ENCODE assay signal across 20 cellular contexts in the genomic region with DNA sequence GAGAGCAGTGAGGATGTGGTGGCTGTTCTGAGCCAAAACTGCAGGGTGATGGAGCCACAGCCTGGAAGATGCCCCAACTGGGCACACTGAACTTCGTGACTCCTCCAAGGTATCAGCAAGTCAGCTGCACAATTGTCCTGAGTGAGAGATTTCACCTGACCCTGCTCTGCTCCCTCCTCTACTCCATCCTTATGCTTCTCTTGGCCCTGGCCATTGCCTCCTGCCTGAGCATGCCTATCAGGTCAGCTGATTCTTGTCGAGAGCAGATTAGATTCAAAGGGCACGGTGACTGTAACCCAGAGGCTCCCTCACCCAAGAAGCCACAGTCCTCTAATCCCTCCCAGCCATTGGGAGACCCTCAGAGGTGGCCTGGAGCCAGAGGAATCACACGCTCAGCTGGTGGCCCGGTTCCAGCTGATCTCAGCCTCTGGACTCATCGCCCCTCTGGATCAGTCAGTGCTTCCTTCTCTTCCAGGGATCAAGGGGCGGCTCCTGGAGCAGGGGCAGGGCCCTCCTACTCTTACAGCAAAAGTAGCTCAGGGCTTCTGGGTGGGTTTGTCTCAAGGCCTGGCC. TPM values are rescaled to one million over a fixed set of nuclear protein-coding genes. Genes with fewer than 3 reads are reported as not detected.
"Had no signal": no experiment of that assay in that cellular context is flagged by ENCODE, and none has a peak within 500 bp of the region (broad histone marks: within the 10 kb centered on the region; RNA-seq: fewer than 3 reads in every experiment).

No MANE protein-coding gene starts in this region.

- H3K27ac Mint-ChIP-seq: activated CD8-positive, alpha-beta T cell treated with anti-CD3 and anti-CD28 coated beads for 36 hours; activated naive CD4-positive, alpha-beta T cell treated with anti-CD3 and anti-CD28 coated beads, Interleukin-2, amount 50 U/mL, for 24 hours; natural killer cell treated with Interleukin-12 subunit alpha and Interleukin-12 subunit beta and Interleukin-15 and Interleukin-18, amount 100 ng/mL, for 72 hours; WTC11 had no signal

- H3K36me3 Mint-ChIP-seq: activated naive CD4-positive, alpha-beta T cell treated with anti-CD3 and anti-CD28 coated beads, Interleukin-2, amount 50 U/mL, for 24 hours; natural killer cell treated with Interleukin-12 subunit alpha and Interleukin-12 subunit beta and Interleukin-15 and Interleukin-18, amount 100 ng/mL, for 72 hours had no signal

- ATAC-seq: activated CD8-positive, alpha-beta T cell treated with anti-CD3 and anti-CD28 coated beads for 36 hours; left lung; psoas muscle; upper lobe of right lung; WTC11 had no signal

- DNase-seq: activated CD4-positive, alpha-beta T cell treated with anti-CD3 and anti-CD28 coated beads for 48 hours; activated CD8-positive, alpha-beta memory T cell treated with anti-CD3 and anti-CD28 coated beads, Interleukin-2, amount 50 U/mL, for 4 hours; activated CD8-positive, alpha-beta T cell treated with anti-CD3 and anti-CD28 coated beads for 36 hours; activated effector memory CD4-positive, alpha-beta T cell treated with anti-CD3 and anti-CD28 coated beads, Interleukin-2, amount 50 U/mL, for 16 hours; activated T-cell treated with anti-CD3 and anti-CD28 coated beads, Interleukin-2, amount 50 U/mL, for 48 hours; caudate nucleus; mesenchymal stem cell; nucleus accumbens; psoas muscle; sigmoid colon; stimulated activated CD4-positive, alpha-beta T cell treated with anti-CD3 and anti-CD28 coated beads, Interleukin-1b, Interleukin-23, amount 100 ng/mL, for 48 hours; stomach; T-helper 2 cell; testis; upper lobe of right lung had no signal

- H3K27ac ChIP-seq: left lung, psoas muscle, sigmoid colon, stomach, testis, upper lobe of right lung had no signal

- H3K9me3 ChIP-seq: adrenal gland, left lung, psoas muscle, sigmoid colon, stomach, testis, upper lobe of right lung had no signal

- H3K9me3 Mint-ChIP-seq: activated CD8-positive, alpha-beta T cell treated with anti-CD3 and anti-CD28 coated beads for 36 hours; activated naive CD4-positive, alpha-beta T cell treated with anti-CD3 and anti-CD28 coated beads, Interleukin-2, amount 50 U/mL, for 24 hours; natural killer cell treated with Interleukin-12 subunit alpha and Interleukin-12 subunit beta and Interleukin-15 and Interleukin-18, amount 100 ng/mL, for 72 hours; WTC11 had no signal

- H3K4me1 ChIP-seq: psoas muscle, sigmoid colon had no signal

- H3K4me3 Mint-ChIP-seq: activated CD8-positive, alpha-beta T cell treated with anti-CD3 and anti-CD28 coated beads for 36 hours; activated naive CD4-positive, alpha-beta T cell treated with anti-CD3 and anti-CD28 coated beads, Interleukin-2, amount 50 U/mL, for 24 hours; natural killer cell treated with Interleukin-12 subunit alpha and Interleukin-12 subunit beta and Interleukin-15 and Interleukin-18, amount 100 ng/mL, for 72 hours; WTC11 had no signal

- H3K4me3 ChIP-seq: adrenal gland, left lung, psoas muscle, sigmoid colon, stomach, testis, upper lobe of right lung had no signal

- H3K27me3 ChIP-seq: adrenal gland, sigmoid colon, stomach, testis, upper lobe of right lung had no signal

- H3K36me3 ChIP-seq: adrenal gland, left lung, sigmoid colon, stomach, upper lobe of right lung had no signal

RNA-seq across cellular contexts. Expression of a gene that starts 23.8 kb away (rescaled TPM):
- total RNA-seq: natural killer cell treated with Interleukin-12 subunit alpha and Interleukin-12 subunit beta and Interleukin-15 and Interleukin-18, amount 100 ng/mL, for 72 hours had no signal
